In the genomic region with DNA sequence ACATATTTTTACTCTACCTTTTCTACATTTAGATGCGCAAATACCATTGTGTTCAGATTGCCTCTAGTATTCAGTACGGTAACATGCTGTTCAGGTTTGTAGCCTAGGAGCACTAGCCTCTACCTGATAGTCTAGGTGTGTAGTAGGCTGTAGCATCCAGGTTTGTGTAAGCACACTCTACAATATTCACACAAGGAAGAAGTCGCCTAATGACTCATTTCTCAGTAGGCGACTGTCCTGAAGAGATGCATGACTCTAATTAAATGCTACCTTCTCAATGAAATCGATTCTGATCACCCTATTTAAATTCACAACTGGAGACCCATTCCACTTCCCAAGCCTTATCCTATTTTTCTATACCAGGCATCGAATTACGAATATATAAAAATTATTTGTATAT, we compare ENCODE assay signal across 8 cellular contexts. TPM values are rescaled to one million over a fixed set of nuclear protein-coding genes. Genes with fewer than 3 reads are reported as not detected.
DNase-seq lines count a peak whose midpoint lies in the region; ATAC-seq and TF ChIP-seq lines count a peak whose summit lies in the region.

No MANE protein-coding gene starts in this region.

- peak overlapping the region; percentile 89 to 96 (median 90) for H3K4me3 Mint-ChIP-seq in CD4-positive, CD25-positive, alpha-beta regulatory T cell
- H3K4me3 Mint-ChIP-seq in chondrocyte (ENCODE audit: unreplicated experiment): peak overlapping the region; percentile 95
- H3K4me3 Mint-ChIP-seq in nephron: peak overlapping the region; percentile 91 to 97 (median 96)

- peak overlapping the region in 1 of 3 donors; percentile 76 for H3K27ac Mint-ChIP-seq in CD4-positive, CD25-positive, alpha-beta regulatory T cell
- H3K27ac Mint-ChIP-seq in chondrocyte (ENCODE audit: unreplicated experiment): no peak overlapping the region
- H3K27ac Mint-ChIP-seq in nephron: peak overlapping the region; percentile 91 to 96 (median 95)

- H3K27me3 Mint-ChIP-seq in CD4-positive, CD25-positive, alpha-beta regulatory T cell: peaks cover 5% of the 10 kb centered on the region
- no peaks in the 10 kb centered on the region for H3K27me3 Mint-ChIP-seq in chondrocyte (ENCODE audit: low read depth)
- no peaks in the 10 kb centered on the region for H3K27me3 Mint-ChIP-seq in nephron (ENCODE audit: low read depth)

- no peak overlapping the region for H3K27ac ChIP-seq in CD4-positive, CD25-positive, alpha-beta regulatory T cell (ENCODE audit: insufficient read depth, low read length, poor library complexity, severe bottlenecking)

- ATAC-seq in CD4-positive, CD25-positive, alpha-beta regulatory T cell (ENCODE audit: low read depth in 2 of 2): no peak
- ATAC-seq in sciatic nerve (no peak), left lobe of liver (no peak)

- H3K9me3 ChIP-seq in CD4-positive, CD25-positive, alpha-beta regulatory T cell (ENCODE audit: control insufficient read depth in 2 of 2, low read length in 2 of 2): no peaks in the 10 kb centered on the region
- no peaks in the 10 kb centered on the region for H3K9me3 ChIP-seq in MG63

- no peak for DNase-seq in CD4-positive, CD25-positive, alpha-beta regulatory T cell
- DNase-seq in MG63 (no peak), chondrocyte (ENCODE audit: low spot score) (no peak), HuH-7 (ENCODE audit: low spot score) (no peak), sciatic nerve (ENCODE audit: low spot score) (no peak), left lobe of liver (ENCODE audit: low spot score) (no peak), DMS79 treated with DMSO at 0.1 percent for 48 hours (lab: John Stamatoyannopoulos, UW) (no peak)

- peaks cover 20% of the 10 kb centered on the region for H3K4me1 ChIP-seq in CD4-positive, CD25-positive, alpha-beta regulatory T cell (ENCODE audit: control insufficient read depth, insufficient read depth, low read length, poor library complexity, severe bottlenecking)

- peaks cover 19 to 48% (median 33%) of the 10 kb centered on the region in 4 donors for H3K4me1 Mint-ChIP-seq in CD4-positive, CD25-positive, alpha-beta regulatory T cell
- peaks cover 47% of the 10 kb centered on the region for H3K4me1 Mint-ChIP-seq in chondrocyte (ENCODE audit: low read depth)
- peaks cover 33% of the 10 kb centered on the region for H3K4me1 Mint-ChIP-seq in nephron

- peaks cover 11% of the 10 kb centered on the region for H3K36me3 Mint-ChIP-seq in CD4-positive, CD25-positive, alpha-beta regulatory T cell
- H3K36me3 Mint-ChIP-seq in chondrocyte (ENCODE audit: low read depth): peaks cover 1% of the 10 kb centered on the region
- H3K36me3 Mint-ChIP-seq in nephron (ENCODE audit: low read depth): peaks cover 11% of the 10 kb centered on the region

- intact Hi-C loops in sciatic nerve (cut with DNase I): no loop called here

- H3K27me3 ChIP-seq in CD4-positive, CD25-positive, alpha-beta regulatory T cell (ENCODE audit: control insufficient read depth, insufficient read depth, low read length): no peaks in the 10 kb centered on the region
- no peaks in the 10 kb centered on the region for H3K27me3 ChIP-seq in MG63

- TF ChIP-seq CTCF in chondrocyte (IDR thresholded peaks at IDR 0.05) (no peak), nephron (IDR thresholded peaks at IDR 0.05; ENCODE audit: unreplicated experiment in 3 of 3) (no peak)

- peak overlapping the region; percentile 77 for H3K4me3 ChIP-seq in CD4-positive, CD25-positive, alpha-beta regulatory T cell (ENCODE audit: low read depth, low read length)
- peak overlapping the region; percentile 95 for H3K4me3 ChIP-seq in MG63

- no peaks in the 10 kb centered on the region for H3K9me3 Mint-ChIP-seq in CD4-positive, CD25-positive, alpha-beta regulatory T cell
- H3K9me3 Mint-ChIP-seq in chondrocyte (ENCODE audit: low read depth): no peaks in the 10 kb centered on the region
- no peaks in the 10 kb centered on the region for H3K9me3 Mint-ChIP-seq in nephron

- no peaks in the 10 kb centered on the region for H3K36me3 ChIP-seq in CD4-positive, CD25-positive, alpha-beta regulatory T cell (ENCODE audit: control insufficient read depth, insufficient read depth, low read length)
- H3K36me3 ChIP-seq in MG63: peaks cover 6% of the 10 kb centered on the region; the same call in 1 of the 2 replicates

RNA-seq across cellular contexts. Expression of a gene that starts 1.3 kb away (rescaled TPM):
- 9.8 TPM for total RNA-seq in CD4-positive, CD25-positive, alpha-beta regulatory T cell
- 1 to 10 TPM; 4.7 to 9.7 (median 7.4) TPM for polyA plus RNA-seq in CD4-positive, CD25-positive, alpha-beta regulatory T cell
- total RNA-seq in MG63 (2014; rRNA removed; shearing (Covaris generic); ENCODE audit: low replicate concordance): 32.5 and 51.5 TPM in 2 replicates
- total RNA-seq in chondrocyte: 18.8 to 31.7 TPM (median 28.7 TPM) in 3 replicates
- 22.7 TPM for total RNA-seq in sciatic nerve
- 18.1 TPM for total RNA-seq in left lobe of liver
